In genomic region chr3:172660421-172660820, GRCh38 we compare ENCODE assay signal across 6 cellular contexts. TPM values are rescaled to one million over a fixed set of nuclear protein-coding genes. Genes with fewer than 3 reads are reported as not detected.
DNase-seq lines count a peak whose midpoint lies in the region; ATAC-seq and TF ChIP-seq lines count a peak whose summit lies in the region.
"Not testable (repeated sequence)": the region's sequence is repeated elsewhere in the genome, so short reads cannot be mapped to it uniquely, and the experiment has no call there.

No MANE protein-coding gene starts in this region.

- H3K27ac ChIP-seq in CD4-positive, alpha-beta memory T cell (ENCODE audit: low read depth, low read length), result not testable (repeated sequence)

- POLR2A ChIA-PET in CD4-positive, alpha-beta memory T cell (lab: Charles Lee; ENCODE audit: partially characterized antibody), result interaction anchor here (1.4 kb wide), 1 partner anchor 13 kb away, joined by 4 read pairs; no protein-coding TSS in a partner anchor

- not testable (repeated sequence) for H3K9me3 Mint-ChIP-seq in CD4-positive, alpha-beta memory T cell; HFFc6
- H3K9me3 Mint-ChIP-seq in immature natural killer cell (peaks cover 10 to 26% (median 15%) of the 10 kb centered on the region in 6 donors), natural killer cell (peaks cover 2 to 10% of the 10 kb centered on the region in 2 donors)

- not testable (repeated sequence) for H3K4me3 ChIP-seq in CD4-positive, alpha-beta memory T cell (ENCODE audit: low read length in 2 of 2)

- H3K9me3 ChIP-seq in CD4-positive, alpha-beta memory T cell (ENCODE audit: control insufficient read depth in 1 of 2, low read length in 2 of 2), result not testable (repeated sequence)

- H3K4me1 Mint-ChIP-seq in CD4-positive, alpha-beta memory T cell, result peaks cover 14 to 49% (median 28%) of the 10 kb centered on the region in 4 donors
- H3K4me1 Mint-ChIP-seq in HFFc6 (ENCODE audit: low read depth), result not testable (repeated sequence)
- H3K4me1 Mint-ChIP-seq in immature natural killer cell, result peaks cover 13 to 52% of the 10 kb centered on the region in 2 donors
- peaks cover 47 to 57% of the 10 kb centered on the region in 2 donors for H3K4me1 Mint-ChIP-seq in natural killer cell

- H3K27me3 ChIP-seq in CD4-positive, alpha-beta memory T cell (ENCODE audit: insufficient read depth, low read length), result not testable (repeated sequence)

- not testable (repeated sequence) for H3K36me3 ChIP-seq in CD4-positive, alpha-beta memory T cell (ENCODE audit: insufficient read depth, low read length)

- not testable (repeated sequence) for ATAC-seq in natural killer cell

- not testable (repeated sequence) for TF ChIP-seq CTCF in HFFc6 (IDR thresholded peaks at IDR 0.05); natural killer cell (IDR thresholded peaks at IDR 0.05)

- peak overlapping the region in 6 of 8 donors; percentile 15 to 53 (median 48) for H3K4me3 Mint-ChIP-seq in CD4-positive, alpha-beta memory T cell
- not testable (repeated sequence) for H3K4me3 Mint-ChIP-seq in HFFc6
- H3K4me3 Mint-ChIP-seq in immature natural killer cell (peak overlapping the region; percentile 60 to 77 (median 65)), natural killer cell (peak overlapping the region; percentile 67)

- H3K36me3 Mint-ChIP-seq in CD4-positive, alpha-beta memory T cell, result not testable (repeated sequence)
- H3K36me3 Mint-ChIP-seq in HFFc6 (ENCODE audit: low read depth), result peaks cover 11% of the 10 kb centered on the region
- peaks cover 6 to 22% (median 16%) of the 10 kb centered on the region in 3 donors for H3K36me3 Mint-ChIP-seq in immature natural killer cell
- peaks cover 27% of the 10 kb centered on the region for H3K36me3 Mint-ChIP-seq in natural killer cell

- intact Hi-C loops in CD4-positive, alpha-beta memory T cell (cut with micrococcal nuclease), result loop anchor here (10.0 kb wide), 1 partner anchor 1606 kb away; no protein-coding TSS in a partner anchor
- intact Hi-C loops in natural killer cell (cut with micrococcal nuclease), result not testable (repeated sequence)

- H3K27ac Mint-ChIP-seq in CD4-positive, alpha-beta memory T cell, result peak overlapping the region in 5 of 7 donors; percentile 2 to 52 (median 26)
- peak overlapping the region; percentile 26; the same call in 1 of the 2 replicates for H3K27ac Mint-ChIP-seq in HFFc6
- peak overlapping the region; percentile 72 to 93 (median 88) for H3K27ac Mint-ChIP-seq in immature natural killer cell
- peak overlapping the region; percentile 40 to 86 for H3K27ac Mint-ChIP-seq in natural killer cell

- CTCF ChIA-PET in CD4-positive, alpha-beta memory T cell (lab: Charles Lee; ENCODE audit: partially characterized antibody), result interaction anchor here (1.2 kb wide), 1 partner anchor 37 kb away, joined by 5 read pairs; no protein-coding TSS in a partner anchor

- H3K27me3 Mint-ChIP-seq in CD4-positive, alpha-beta memory T cell; HFFc6 (ENCODE audit: insufficient read depth); immature natural killer cell (ENCODE audit: low read depth in 3 of 3); natural killer cell (ENCODE audit: low read depth in 2 of 2): not testable (repeated sequence)

- DNase-seq in CD4-positive, alpha-beta memory T cell, result peak in 3 of 5 donors; percentile 17 to 22 (median 22)
- DNase-seq in HFFc6, natural killer cell: not testable (repeated sequence)
- DNase-seq in LHCN-M2 (ENCODE audit: low read depth), result peak; percentile 57
- peak; percentile 50 for DNase-seq in RPMI7951 (ENCODE audit: low read depth)
- peak in 2 of 3 donors; percentile 34 to 44 for DNase-seq in immature natural killer cell

- H3K4me1 ChIP-seq in CD4-positive, alpha-beta memory T cell (ENCODE audit: insufficient read depth, low read length), result not testable (repeated sequence)

RNA-seq across cellular contexts. Expression of gene NCEH1, which starts 50.4 kb away (rescaled TPM):
- 1 to 10 TPM; 3.9 to 5.1 TPM for total RNA-seq in CD4-positive, alpha-beta memory T cell
- polyA plus RNA-seq in CD4-positive, alpha-beta memory T cell, result 1 to 10 TPM; 2.1 to 3.0 TPM
- 10 to 100 TPM; 42.1 to 82.6 (median 76.3) TPM for total RNA-seq in HFFc6 (2021; fragmentation: NEBNext Ultra II Directional; extraction: Animal tissue kit (Norgen Biotek cat#: 25700))
- total RNA-seq in LHCN-M2 (2014; rRNA removed) (85.8 and 98.4 TPM in 2 replicates), natural killer cell (1 to 10 TPM; 3.5 to 6.8 (median 5.3) TPM)
- polyA plus RNA-seq in LHCN-M2 (2012), result 20.2 TPM
- 21.8 and 24.8 TPM in 2 replicates for total RNA-seq in RPMI7951 (2014; rRNA removed; shearing (Covaris generic))
- 1 to 10 TPM; 3.0 to 7.1 (median 4.5) TPM for polyA plus RNA-seq in immature natural killer cell

Comparison
In these comparisons a context has a peak if more than half of its experiments do, and no peak if none do; other contexts are left out.
1. H3K27ac Mint-ChIP-seq: peak in every context shown above with its lines; median percentile 88 in immature natural killer cell; 63 in natural killer cell; 26 in CD4-positive, alpha-beta memory T cell; 26 in HFFc6.